ENCODE assay signal across 13 cellular contexts in the genomic region with DNA sequence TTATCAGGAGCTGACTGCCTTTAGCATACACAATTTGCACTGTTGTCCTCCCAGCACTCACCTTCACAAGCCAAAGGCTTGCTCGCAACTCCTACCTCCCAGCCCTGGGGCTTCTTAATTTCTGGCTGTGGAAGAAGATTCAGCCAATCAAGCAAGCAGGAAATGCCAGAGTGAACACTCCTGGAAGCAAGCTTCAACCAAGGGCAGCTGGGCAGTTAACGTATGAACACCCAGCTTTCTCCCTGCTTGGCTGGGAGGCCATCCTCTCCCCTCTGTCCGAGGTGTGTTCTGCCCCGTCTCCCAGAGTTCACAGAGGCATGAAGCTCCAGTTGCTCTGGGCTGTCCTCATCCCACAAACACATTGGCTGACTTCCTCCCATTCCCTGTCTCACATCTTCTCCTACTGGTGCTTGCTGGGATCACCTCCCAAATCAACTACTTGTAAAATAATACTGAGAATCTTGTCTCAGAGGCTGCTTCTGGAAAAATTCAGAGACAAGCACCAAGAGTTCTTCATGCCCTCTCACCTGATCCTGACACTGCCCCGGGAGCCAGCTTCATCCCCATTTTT. TPM values are rescaled to one million over a fixed set of nuclear protein-coding genes. Genes with fewer than 3 reads are reported as not detected.
DNase-seq lines count a peak whose midpoint lies in the region; ATAC-seq and TF ChIP-seq lines count a peak whose summit lies in the region.
"Had no signal": no experiment of that assay in that cellular context is flagged by ENCODE, and none has a peak within 500 bp of the region (broad histone marks: within the 10 kb centered on the region; RNA-seq: fewer than 3 reads in every experiment).

No MANE protein-coding gene starts in this region.

- TF ChIP-seq CTCF in VCaP (conservative IDR thresholded peaks at IDR 0.05) (peak; percentile 45), GM13976 (IDR thresholded peaks at IDR 0.05; ENCODE audit: borderline replicate concordance, control extremely low read depth, extremely low read depth, insufficient read depth, missing control alignments) (no peak)

- in situ Hi-C loops in GM13976 (cut with MboI; ENCODE audit: low sequenced_read_pairs, unreplicated experiment), result no loop called here

- H3K27ac ChIP-seq in VCaP, result no peak overlapping the region
- H3K27ac ChIP-seq: prostate gland had no signal

- no peaks in the 10 kb centered on the region for H3K27me3 ChIP-seq in H7 (ENCODE audit: control insufficient read depth, insufficient read depth, low read length)

- H3K36me3 ChIP-seq in H7 (replicated peaks; ENCODE audit: control insufficient read depth, insufficient read depth, low read length), result no peaks in the 10 kb centered on the region
- H3K36me3 ChIP-seq: prostate gland had no signal

- no peak overlapping the region for H3K4me3 ChIP-seq in H7 (ENCODE audit: insufficient read depth, low read depth, low read length)
- H3K4me3 ChIP-seq: prostate gland had no signal

- ATAC-seq in GM18907 (IDR thresholded peaks at IDR 0.05; ENCODE audit: unreplicated experiment), result no peak
- ATAC-seq: stimulated activated memory B cell treated with anti-CD40 and anti-IgM and Interleukin-4, amounts not matched to agents 10 μg/mL and 1 μg/mL and 100 μg/mL, for 72 hours had no signal

- peak; percentile 68 for DNase-seq in AG08395 (ENCODE audit: low spot score)
- DNase-seq in H7, result peak; percentile 39
- peak; percentile 38 for DNase-seq in iPS-NIHi11 (ENCODE audit: low spot score)
- DNase-seq in globus pallidus (ENCODE audit: low spot score), result no peak
- no peak for DNase-seq in GM13976 (ENCODE audit: low spot score)
- no peak for DNase-seq in activated T-cell treated with anti-CD3 and anti-CD28 coated beads for 4 hours
- DNase-seq: C1 segment of cervical spinal cord, mesenchymal stem cell, NCI-H2107 had no signal

RNA-seq across cellular contexts. Expression of a gene that starts 15.3 kb away (rescaled TPM):
- 23.8 and 33.7 TPM in 2 replicates for total RNA-seq in H7 (2014; rRNA removed; shearing (Covaris generic))

Comparison
In these comparisons a context has a peak if more than half of its experiments do, and no peak if none do; other contexts are left out.
1. DNase-seq: peak in AG08395 (single experiment), H7 (single experiment) and iPS-NIHi11 (single experiment); none in globus pallidus (single experiment), GM13976 (single experiment) and activated T-cell treated with anti-CD3 and anti-CD28 coated beads for 4 hours (single experiment).